Comparison of ENCODE assay signal across 10 cellular contexts in genomic region chr12:65740506-65740872, GRCh38.
A peak's percentile ranks its signal among the peaks of the same experiment; 100 is the strongest.
DNase-seq lines count a peak whose midpoint lies in the region; ATAC-seq, FAIRE-seq and TF ChIP-seq lines count a peak whose summit lies in the region.
"Had no signal": no experiment of that assay in that cellular context is flagged by ENCODE, and none has a peak within 500 bp of the region (broad histone marks: within the 10 kb centered on the region; RNA-seq: fewer than 3 reads in every experiment).

No MANE protein-coding gene starts in this region.

- ATAC-seq in A549: no peak
- no peak for ATAC-seq in HG03139 (IDR thresholded peaks at IDR 0.05; ENCODE audit: unreplicated experiment)

- H3K36me3 Mint-ChIP-seq in activated T-helper 2 cell treated with anti-CD3 and anti-CD28 coated beads, Interferon-gamma antibody, Interleukin-2, Interleukin-4, amounts not matched to agents 10 μg/mL and 5 μg/mL and 100 μg/mL, durations not matched to agents 14 hours and 24 hours and 36 hours (ENCODE audit: low read depth): no peaks in the 10 kb centered on the region

- POLR2A ChIA-PET in A549 (lab: Yijun Ruan, JAX): no interaction called here

- H3K4me3 ChIP-seq in A549 (peak overlapping the region; percentile 90), GM23248 (no peak overlapping the region), kidney (ENCODE audit: low read length in 2 of 2) (peak overlapping the region in 1 of 2 donors; percentile 69)

- no peak for TF ChIP-seq CTCF in A549 (IDR thresholded peaks at IDR 0.05)
- no peak for TF ChIP-seq CTCF in kidney (IDR thresholded peaks at IDR 0.05; ENCODE audit: borderline replicate concordance, extremely low read depth, insufficient read depth)

- H3K9me2 ChIP-seq in GM23248 (ENCODE audit: insufficient read depth): no peaks in the 10 kb centered on the region

- H3K36me3 ChIP-seq in GM23248 (ENCODE audit: low read depth) (no peaks in the 10 kb centered on the region), kidney (ENCODE audit: control insufficient read depth in 1 of 2, insufficient read depth in 2 of 2, low read length in 2 of 2) (no peaks in the 10 kb centered on the region)

- TF ChIP-seq EP300 in A549 (IDR thresholded peaks at IDR 0.05): no peak

- peak overlapping the region; percentile 72 for H3K4me3 Mint-ChIP-seq in activated T-helper 2 cell treated with anti-CD3 and anti-CD28 coated beads, Interferon-gamma antibody, Interleukin-2, Interleukin-4, amounts not matched to agents 10 μg/mL and 5 μg/mL and 100 μg/mL, durations not matched to agents 14 hours and 24 hours and 36 hours (ENCODE audit: low read depth)

- H3K9me3 Mint-ChIP-seq in activated T-helper 2 cell treated with anti-CD3 and anti-CD28 coated beads, Interferon-gamma antibody, Interleukin-2, Interleukin-4, amounts not matched to agents 10 μg/mL and 5 μg/mL and 100 μg/mL, durations not matched to agents 14 hours and 24 hours and 36 hours: no peaks in the 10 kb centered on the region

- H3K4me2 ChIP-seq in A549 (peak overlapping the region; percentile 88), GM23248 (ENCODE audit: unreplicated experiment) (peak overlapping the region; percentile 64)

- intact Hi-C loops in activated T-helper 2 cell treated with anti-CD3 and anti-CD28 coated beads, Interferon-gamma antibody, Interleukin-2, Interleukin-4, amounts not matched to agents 10 μg/mL and 5 μg/mL and 100 μg/mL, durations not matched to agents 14 hours and 24 hours and 36 hours (cut with micrococcal nuclease): loop anchor here (2.0 to 5.0 kb wide), 3 partner anchors 16 to 83 kb away; partner anchors contain the start of gene HMGA2
- intact Hi-C loops in kidney (cut with DNase I): no loop called here

- H3K9me3 ChIP-seq in A549: no peaks in the 10 kb centered on the region
- H3K9me3 ChIP-seq in GM23248 (ENCODE audit: low read depth): no peaks in the 10 kb centered on the region
- H3K9me3 ChIP-seq in kidney (ENCODE audit: control insufficient read depth in 1 of 2, low read length in 2 of 2): no peaks in the 10 kb centered on the region

- H3K27ac ChIP-seq in A549: peak overlapping the region; percentile 71 to 88
- no peak overlapping the region for H3K27ac ChIP-seq in GM23248
- H3K27ac ChIP-seq in kidney (ENCODE audit: low read depth in 2 of 2, low read length in 2 of 2): no peak overlapping the region

- peak overlapping the region; percentile 89 for H2AFZ ChIP-seq in GM23248

- H4K20me1 ChIP-seq in GM23248 (ENCODE audit: insufficient read depth): no peaks in the 10 kb centered on the region

- H3K4me1 Mint-ChIP-seq in activated T-helper 2 cell treated with anti-CD3 and anti-CD28 coated beads, Interferon-gamma antibody, Interleukin-2, Interleukin-4, amounts not matched to agents 10 μg/mL and 5 μg/mL and 100 μg/mL, durations not matched to agents 14 hours and 24 hours and 36 hours (ENCODE audit: low read depth): peaks cover 13% of the 10 kb centered on the region

- H3K27me3 ChIP-seq in GM23248 (replicated peaks; ENCODE audit: insufficient read depth): no peaks in the 10 kb centered on the region

- no peak for FAIRE-seq in A549 (lab: Jason Lieb, UNC)
- no peak for FAIRE-seq in frontal cortex (lab: Jason Lieb, UNC)
- FAIRE-seq in kidney (lab: Jason Lieb, UNC): no peak
- FAIRE-seq: D721Med had no signal

- CTCF ChIA-PET in A549 (lab: Yijun Ruan, JAX): interaction anchor here (0.8 kb wide), 1 partner anchor 238 kb away, joined by 3 read pairs; no protein-coding TSS in a partner anchor

- H3K9ac ChIP-seq in GM23248: no peak overlapping the region
- peak overlapping the region in 1 of 2 donors; percentile 22 for H3K9ac ChIP-seq in kidney (ENCODE audit: low read length in 2 of 2)

- in situ Hi-C loops in GM23248 (cut with MboI): no loop called here

- no peaks in the 10 kb centered on the region for H3K79me2 ChIP-seq in GM23248 (ENCODE audit: insufficient read depth)

- peaks cover 40% of the 10 kb centered on the region for H3K27me3 Mint-ChIP-seq in activated T-helper 2 cell treated with anti-CD3 and anti-CD28 coated beads, Interferon-gamma antibody, Interleukin-2, Interleukin-4, amounts not matched to agents 10 μg/mL and 5 μg/mL and 100 μg/mL, durations not matched to agents 14 hours and 24 hours and 36 hours (ENCODE audit: low read depth)

- WGBS in A549 (ENCODE audit: missing lambda C conversion rate): 16% methylated on average over 1 of the region's 1 CpG
- WGBS in GM23248 (ENCODE audit: low coverage in 1 of 2, low lambda C conversion rate in 2 of 2, missing lambda C conversion rate in 2 of 2), 2 experiments: 0 to 13% methylated on average over 1 of the region's 1 CpG

- TF ChIP-seq POLR2A in A549 (IDR thresholded peaks at IDR 0.05; ENCODE audit: low read length): no peak

- no peak for TF ChIP-seq RAD21 in A549 (conservative IDR thresholded peaks at IDR 0.05 in 1 of 2, IDR thresholded peaks at IDR 0.05 in 1 of 2)

- H3K4me1 ChIP-seq in A549 (peaks cover 7% of the 10 kb centered on the region; the same call in 1 of the 3 replicates), GM23248 (ENCODE audit: insufficient read depth) (no peaks in the 10 kb centered on the region), kidney (ENCODE audit: control insufficient read depth in 1 of 2, insufficient read depth in 1 of 2, low read depth in 1 of 2, low read length in 2 of 2) (no peaks in the 10 kb centered on the region)

- DNase-seq in A549 (ENCODE audit: low read depth in 1 of 2, low spot score in 1 of 2) (no peak), GM23248 (peak; percentile 17), iris pigment epithelial cell (ENCODE audit: low read depth) (peak; percentile 34), frontal cortex (ENCODE audit: low spot score in 2 of 2) (no peak), kidney (no peak), foreskin melanocyte (no peak)
- DNase-seq in activated T-helper 2 cell treated with anti-CD3 and anti-CD28 coated beads, Interferon-gamma antibody, Interleukin-2, Interleukin-4, amounts not matched to agents 10 μg/mL and 5 μg/mL and 100 μg/mL, durations not matched to agents 14 hours and 24 hours and 36 hours (ENCODE audit: low spot score): no peak
- DNase-seq: NCI-H748 treated with DMSO at 0.1 percent for 48 hours had no signal

- H3F3A ChIP-seq in GM23248 (ENCODE audit: insufficient read depth): peaks cover 14% of the 10 kb centered on the region

- peak overlapping the region; percentile 1 for H3K27ac Mint-ChIP-seq in activated T-helper 2 cell treated with anti-CD3 and anti-CD28 coated beads, Interferon-gamma antibody, Interleukin-2, Interleukin-4, amounts not matched to agents 10 μg/mL and 5 μg/mL and 100 μg/mL, durations not matched to agents 14 hours and 24 hours and 36 hours

TF ChIP-seq in A549, 52 proteins besides CTCF, POLR2A, EP300 and RAD21:
- TF ChIP-seq HOXB5 (CRISPR knock-in tag; IDR thresholded peaks at IDR 0.05) (no peak), PHF8 (IDR thresholded peaks at IDR 0.05; ENCODE audit: borderline replicate concordance, low read depth) (no peak), MYC (IDR thresholded peaks at IDR 0.05; ENCODE audit: borderline replicate concordance, low read length) (no peak), HDAC2 (IDR thresholded peaks at IDR 0.05) (no peak), MAFK (IDR thresholded peaks at IDR 0.05; ENCODE audit: partially characterized antibody) (no peak), CBX8 (IDR thresholded peaks at IDR 0.05) (no peak), PBX3 (IDR thresholded peaks at IDR 0.05) (no peak)

Comparison
In these comparisons a context has a peak if more than half of its experiments do, and no peak if none do; other contexts are left out.
1. DNase-seq: peak in GM23248 (single experiment) and iris pigment epithelial cell (single experiment); none in A549 (0 of 2), activated T-helper 2 cell treated with anti-CD3 and anti-CD28 coated beads, Interferon-gamma antibody, Interleukin-2, Interleukin-4, amounts not matched to agents 10 μg/mL and 5 μg/mL and 100 μg/mL, durations not matched to agents 14 hours and 24 hours and 36 hours (single experiment), frontal cortex (0 of 2), kidney (single experiment) and foreskin melanocyte (single experiment).
2. H3K27ac ChIP-seq: peak in A549 (2 of 2); none in GM23248 (single experiment) and kidney (0 of 2).